ENCODE assay signal across 19 cellular contexts in the genomic region with DNA sequence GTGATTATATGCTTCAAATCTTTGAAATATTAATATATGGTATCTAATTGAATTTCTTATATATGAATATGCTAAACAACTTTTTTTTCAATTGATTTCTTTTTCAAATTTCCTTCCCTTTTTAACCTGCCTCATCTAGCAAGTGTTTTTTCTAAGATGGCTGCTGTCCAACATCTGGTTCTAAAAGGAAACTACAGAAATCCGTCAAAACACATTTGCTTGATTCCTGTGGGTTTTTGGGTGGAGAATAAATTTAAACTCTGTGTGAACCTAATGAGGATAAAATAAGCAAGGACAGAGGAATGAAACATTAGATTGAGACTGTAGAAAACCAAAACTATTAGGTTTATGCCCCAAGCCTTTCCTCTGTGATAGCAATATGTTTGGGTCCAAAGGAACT.
DNase-seq lines count a peak whose midpoint lies in the region; ATAC-seq and TF ChIP-seq lines count a peak whose summit lies in the region.
"Had no signal": no experiment of that assay in that cellular context is flagged by ENCODE, and none has a peak within 500 bp of the region (broad histone marks: within the 10 kb centered on the region; RNA-seq: fewer than 3 reads in every experiment).

No MANE protein-coding gene starts in this region.

- POLR2A ChIA-PET in A673 (lab: Charles Lee; ENCODE audit: low non-redundant PET) = no interaction called here

- peaks cover 4% of the 10 kb centered on the region for H3K9me3 ChIP-seq in A673 (ENCODE audit: low read depth, low read length, poor library complexity, severe bottlenecking)
- H3K9me3 ChIP-seq: colonic mucosa had no signal

- intact Hi-C loops in A673 (cut with micrococcal nuclease; ENCODE audit: unreplicated experiment) = loop anchor here (5.0 kb wide), 1 partner anchor 185 kb away; the partner anchor contains the start of gene SFRP4

- H3K27me3 ChIP-seq in A673 (replicated peaks; ENCODE audit: insufficient read depth, low read depth, low read length, poor library complexity) = peaks cover 17% of the 10 kb centered on the region
- H3K27me3 ChIP-seq: colonic mucosa had no signal

- no peak overlapping the region for H3K4me3 ChIP-seq in A673 (ENCODE audit: low read depth, low read length, poor library complexity, severe bottlenecking)
- H3K4me3 ChIP-seq: colonic mucosa, lung had no signal

- DNase-seq in AG20443 (ENCODE audit: low spot score) = peak; percentile 20
- peak; percentile 25 for DNase-seq in LHCN-M2 (ENCODE audit: low read depth)
- peak; percentile 6 for DNase-seq in dermis blood vessel endothelial cell
- peak; percentile 73 for DNase-seq in myocyte (ENCODE audit: low read depth)
- DNase-seq in A673 (ENCODE audit: low spot score) = no peak
- DNase-seq in activated T-cell treated with anti-CD3 and anti-CD28 coated beads for 4 hours = no peak
- DNase-seq: activated CD4-positive, alpha-beta T cell treated with anti-CD3 and anti-CD28 coated beads for 4 hours; colonic mucosa; DMS79; foreskin melanocyte; kidney; NCI-H146; right cardiac atrium; SHP77; stimulated activated CD8-positive, alpha-beta memory T cell treated with anti-CD3 and anti-CD28 coated beads, Interleukin-4, amount 100 ng/mL, for 48 hours; T-helper 1 cell had no signal

- no peaks in the 10 kb centered on the region for H3K4me1 ChIP-seq in A673 (ENCODE audit: insufficient read depth, low read length, poor library complexity, severe bottlenecking)
- H3K4me1 ChIP-seq: colonic mucosa had no signal

- no peak for TF ChIP-seq CTCF in A673 (conservative IDR thresholded peaks at IDR 0.05; ENCODE audit: low read depth, low read length)

- BruUV-seq in A673 (replicated peaks; lab: Mats Ljungman, UMichigan) = no TSS peak

- CTCF ChIA-PET in A673 (lab: Charles Lee) = no interaction called here

- H3K36me3 ChIP-seq in A673 (ENCODE audit: insufficient read depth, low read length, poor library complexity, severe bottlenecking) = no peaks in the 10 kb centered on the region
- H3K36me3 ChIP-seq: colonic mucosa had no signal

- no peak for ATAC-seq in GM21381 (IDR thresholded peaks at IDR 0.05; ENCODE audit: unreplicated experiment)
- no peak for ATAC-seq in GM18868 (IDR thresholded peaks at IDR 0.05; ENCODE audit: unreplicated experiment)
- ATAC-seq: right cardiac atrium had no signal

- H3K27ac ChIP-seq in A673 (ENCODE audit: low read depth, low read length, poor library complexity, severe bottlenecking) = no peak overlapping the region
- H3K27ac ChIP-seq: colonic mucosa had no signal

Comparison
In these comparisons a context has a peak if more than half of its experiments do, and no peak if none do; other contexts are left out.
1. DNase-seq: peak in AG20443 (single experiment), LHCN-M2 (single experiment), dermis blood vessel endothelial cell (single experiment) and myocyte (single experiment); none in A673 (single experiment) and activated T-cell treated with anti-CD3 and anti-CD28 coated beads for 4 hours (single experiment).